In genomic region chr7:99001482-99002145, GRCh38 we compare ENCODE assay signal across 17 cellular contexts.
DNase-seq lines count a peak whose midpoint lies in the region.
"Had no signal": no experiment of that assay in that cellular context is flagged by ENCODE, and none has a peak within 500 bp of the region (broad histone marks: within the 10 kb centered on the region; RNA-seq: fewer than 3 reads in every experiment).

No MANE protein-coding gene starts in this region.

- H3K9me3 Mint-ChIP-seq in activated naive CD8-positive, alpha-beta T cell treated with anti-CD3 and anti-CD28 coated beads for 36 hours, result no peaks in the 10 kb centered on the region
- H3K9me3 Mint-ChIP-seq in activated T-helper 2 cell treated with anti-CD3 and anti-CD28 coated beads, Interferon-gamma antibody, Interleukin-2, Interleukin-4, amounts not matched to agents 10 μg/mL and 5 μg/mL and 100 μg/mL, durations not matched to agents 14 hours and 24 hours and 36 hours, result no peaks in the 10 kb centered on the region

- H3K4me1 ChIP-seq in SJSA1 (replicated peaks), result peaks cover 19% of the 10 kb centered on the region

- no peaks in the 10 kb centered on the region for H3K9me3 ChIP-seq in SJSA1 (replicated peaks)
- H3K9me3 ChIP-seq: ovary, thyroid gland had no signal

- H3K27me3 Mint-ChIP-seq in activated naive CD8-positive, alpha-beta T cell treated with anti-CD3 and anti-CD28 coated beads for 36 hours, result no peaks in the 10 kb centered on the region
- H3K27me3 Mint-ChIP-seq in activated T-helper 2 cell treated with anti-CD3 and anti-CD28 coated beads, Interferon-gamma antibody, Interleukin-2, Interleukin-4, amounts not matched to agents 10 μg/mL and 5 μg/mL and 100 μg/mL, durations not matched to agents 14 hours and 24 hours and 36 hours (ENCODE audit: low read depth), result no peaks in the 10 kb centered on the region
- H3K27me3 Mint-ChIP-seq: B cell had no signal

- H3K27ac ChIP-seq in SJSA1, result peak overlapping the region; percentile 77
- H3K27ac ChIP-seq: ovary, thyroid gland had no signal

- peaks cover 18% of the 10 kb centered on the region for H3K36me3 Mint-ChIP-seq in activated naive CD8-positive, alpha-beta T cell treated with anti-CD3 and anti-CD28 coated beads for 36 hours
- H3K36me3 Mint-ChIP-seq in activated T-helper 2 cell treated with anti-CD3 and anti-CD28 coated beads, Interferon-gamma antibody, Interleukin-2, Interleukin-4, amounts not matched to agents 10 μg/mL and 5 μg/mL and 100 μg/mL, durations not matched to agents 14 hours and 24 hours and 36 hours (ENCODE audit: low read depth), result peaks cover 54% of the 10 kb centered on the region

- peak overlapping the region; percentile 60 for H3K4me3 Mint-ChIP-seq in activated naive CD8-positive, alpha-beta T cell treated with anti-CD3 and anti-CD28 coated beads for 36 hours
- H3K4me3 Mint-ChIP-seq in activated T-helper 2 cell treated with anti-CD3 and anti-CD28 coated beads, Interferon-gamma antibody, Interleukin-2, Interleukin-4, amounts not matched to agents 10 μg/mL and 5 μg/mL and 100 μg/mL, durations not matched to agents 14 hours and 24 hours and 36 hours (ENCODE audit: low read depth), result no peak overlapping the region
- H3K4me3 Mint-ChIP-seq: B cell had no signal

- peak; percentile 70 to 77 for DNase-seq in SJSA1 (ENCODE audit: low read depth in 1 of 2, low spot score in 2 of 2)
- peak; percentile 30 for DNase-seq in activated naive CD8-positive, alpha-beta T cell treated with anti-CD3 and anti-CD28 coated beads for 36 hours
- peak in 26 of 42 donors; percentile 16 to 76 (median 45) for DNase-seq in head of caudate nucleus
- DNase-seq in stimulated activated CD8-positive, alpha-beta memory T cell treated with anti-CD3 and anti-CD28 coated beads, Interleukin-4, amount 100 ng/mL, for 48 hours, result peak; percentile 25
- DNase-seq in SIG-M5 treated with dmso at 0.1 percent for 504 hours (lab: John Stamatoyannopoulos, UW; ENCODE audit: unreplicated experiment), result no peak
- no peak for DNase-seq in activated T-helper 2 cell treated with anti-CD3 and anti-CD28 coated beads, Interferon-gamma antibody, Interleukin-2, Interleukin-4, amounts not matched to agents 10 μg/mL and 5 μg/mL and 100 μg/mL, durations not matched to agents 14 hours and 24 hours and 36 hours (ENCODE audit: low spot score)
- DNase-seq in EL, result no peak
- no peak for DNase-seq in NCI-H524 (lab: John Stamatoyannopoulos, UW)
- DNase-seq: Calu3; cerebellar nuclear complex; left colon; NCI-H345; NK-92 treated with Interleukin-12 subunit alpha and Interleukin-12 subunit beta, amount 100 ng/mL, for 24 hours; ovary; stimulated activated CD4-positive, alpha-beta T cell treated with anti-CD3 and anti-CD28 coated beads, Interleukin-4, amount 100 ng/mL, for 24 hours had no signal

- H3K4me3 ChIP-seq in SJSA1, result no peak overlapping the region
- H3K4me3 ChIP-seq: ovary, thyroid gland had no signal

- no peaks in the 10 kb centered on the region for H3K27me3 ChIP-seq in SJSA1 (replicated peaks)
- H3K27me3 ChIP-seq: ovary, thyroid gland had no signal

- peaks cover 78% of the 10 kb centered on the region for H3K36me3 ChIP-seq in SJSA1
- H3K36me3 ChIP-seq: ovary had no signal

- H3K4me1 Mint-ChIP-seq in activated naive CD8-positive, alpha-beta T cell treated with anti-CD3 and anti-CD28 coated beads for 36 hours, result peaks cover 27% of the 10 kb centered on the region
- H3K4me1 Mint-ChIP-seq in activated T-helper 2 cell treated with anti-CD3 and anti-CD28 coated beads, Interferon-gamma antibody, Interleukin-2, Interleukin-4, amounts not matched to agents 10 μg/mL and 5 μg/mL and 100 μg/mL, durations not matched to agents 14 hours and 24 hours and 36 hours (ENCODE audit: low read depth), result no peaks in the 10 kb centered on the region

- intact Hi-C loops in head of caudate nucleus (cut with DNase I), result no loop called here
- intact Hi-C loops in activated T-helper 2 cell treated with anti-CD3 and anti-CD28 coated beads, Interferon-gamma antibody, Interleukin-2, Interleukin-4, amounts not matched to agents 10 μg/mL and 5 μg/mL and 100 μg/mL, durations not matched to agents 14 hours and 24 hours and 36 hours (cut with micrococcal nuclease), result no loop called here

- H3K27ac Mint-ChIP-seq in activated naive CD8-positive, alpha-beta T cell treated with anti-CD3 and anti-CD28 coated beads for 36 hours, result peak overlapping the region; percentile 95
- no peak overlapping the region for H3K27ac Mint-ChIP-seq in activated T-helper 2 cell treated with anti-CD3 and anti-CD28 coated beads, Interferon-gamma antibody, Interleukin-2, Interleukin-4, amounts not matched to agents 10 μg/mL and 5 μg/mL and 100 μg/mL, durations not matched to agents 14 hours and 24 hours and 36 hours
- H3K27ac Mint-ChIP-seq: B cell had no signal

Comparison
In these comparisons a context has a peak if more than half of its experiments do, and no peak if none do; other contexts are left out.
1. DNase-seq: peak in SJSA1 (2 of 2), activated naive CD8-positive, alpha-beta T cell treated with anti-CD3 and anti-CD28 coated beads for 36 hours (single experiment), head of caudate nucleus (26 of 42) and stimulated activated CD8-positive, alpha-beta memory T cell treated with anti-CD3 and anti-CD28 coated beads, Interleukin-4, amount 100 ng/mL, for 48 hours (single experiment); none in SIG-M5 treated with dmso at 0.1 percent for 504 hours (single experiment), activated T-helper 2 cell treated with anti-CD3 and anti-CD28 coated beads, Interferon-gamma antibody, Interleukin-2, Interleukin-4, amounts not matched to agents 10 μg/mL and 5 μg/mL and 100 μg/mL, durations not matched to agents 14 hours and 24 hours and 36 hours (single experiment), EL (single experiment) and NCI-H524 (0 of 2).